In genomic region chr6:129748212-129748900, GRCh38 we compare ENCODE assay signal across 1 cellular context.
A peak's percentile ranks its signal among the peaks of the same experiment; 100 is the strongest.
TF ChIP-seq lines count a peak whose summit lies in the region.

No MANE protein-coding gene starts in this region.

TF ChIP-seq in K562, 482 proteins besides CTCF, POLR2A, EP300 and RAD21 (continued from another document and continues in another):
- peak; percentile 18; the same call in 1 of the 2 replicates for TF ChIP-seq ZBTB40 (IDR thresholded peaks at IDR 0.05)
- no peak for TF ChIP-seq ZBTB40 (CRISPR knock-in tag; IDR thresholded peaks at IDR 0.05)
- no peak for TF ChIP-seq RFX7 (CRISPR knock-in tag; IDR thresholded peaks at IDR 0.05)
- no peak for TF ChIP-seq CBFA2T3 (IDR thresholded peaks at IDR 0.05)
- TF ChIP-seq HEY1 (CRISPR knock-in tag; IDR thresholded peaks at IDR 0.05; ENCODE audit: borderline replicate concordance), result no peak
- no peak for TF ChIP-seq ZNF224 (CRISPR knock-in tag; IDR thresholded peaks at IDR 0.05)
- TF ChIP-seq SRSF3 (IDR thresholded peaks at IDR 0.05; ENCODE audit: insufficient read depth, low read length), result no peak
- no peak for TF ChIP-seq MLX (CRISPR knock-in tag; conservative IDR thresholded peaks at IDR 0.05)
- peak; percentile 66; the same call in 1 of the 2 replicates for TF ChIP-seq NFRKB (IDR thresholded peaks at IDR 0.05; ENCODE audit: low read depth)
- no peak for TF ChIP-seq ZNF282 (CRISPR knock-in tag; IDR thresholded peaks at IDR 0.05)
- peak; percentile 99 for TF ChIP-seq ATF4 (CRISPR knock-in tag; IDR thresholded peaks at IDR 0.05)
- TF ChIP-seq POLR3G (IDR thresholded peaks at IDR 0.05; ENCODE audit: extremely low read depth, insufficient read length, insufficient replicate concordance), result no peak
- TF ChIP-seq ZNF561 (CRISPR knock-in tag; conservative IDR thresholded peaks at IDR 0.05), result no peak
- no peak for TF ChIP-seq RNF219 (CRISPR knock-in tag; IDR thresholded peaks at IDR 0.05)
- no peak for TF ChIP-seq ZNF277 (CRISPR knock-in tag; IDR thresholded peaks at IDR 0.05; ENCODE audit: borderline replicate concordance)
- TF ChIP-seq NFIC (IDR thresholded peaks at IDR 0.05), result no peak
- no peak for TF ChIP-seq ZNF253 (CRISPR knock-in tag; conservative IDR thresholded peaks at IDR 0.05)
- TF ChIP-seq TRIM28 (IDR thresholded peaks at IDR 0.05), result no peak
- TF ChIP-seq U2AF1 (optimal IDR thresholded peaks at IDR 0.05; ENCODE audit: low read depth, low read length), result no peak
- no peak for TF ChIP-seq SFPQ (IDR thresholded peaks at IDR 0.05; ENCODE audit: low read depth, low read length)
- no peak for TF ChIP-seq ZNF140 (CRISPR knock-in tag; IDR thresholded peaks at IDR 0.05)
- no peak for TF ChIP-seq NFE2L1 (tag; IDR thresholded peaks at IDR 0.05; ENCODE audit: borderline replicate concordance, low read depth)
- peak; percentile 58; the same call in 1 of the 2 replicates for TF ChIP-seq DPF2 (IDR thresholded peaks at IDR 0.05)
- TF ChIP-seq XRCC4 (IDR thresholded peaks at IDR 0.05; ENCODE audit: extremely low read depth, insufficient read depth, insufficient read length), result no peak
- 0 out of 2 replicates have a peak, but pooled peaks have one; percentile 59 for TF ChIP-seq ZNF79 (CRISPR knock-in tag; IDR thresholded peaks at IDR 0.05; ENCODE audit: low read depth)
- TF ChIP-seq ZNF134 (CRISPR knock-in tag; conservative IDR thresholded peaks at IDR 0.05), result no peak
- TF ChIP-seq MED1 (CRISPR knock-in tag; IDR thresholded peaks at IDR 0.05; ENCODE audit: borderline replicate concordance), result no peak
- TF ChIP-seq PATZ1 (CRISPR knock-in tag; IDR thresholded peaks at IDR 0.05; ENCODE audit: borderline replicate concordance), result no peak
- peak; percentile 69 for TF ChIP-seq ZNF592 (IDR thresholded peaks at IDR 0.05)
- no peak; the same call in 1 of the 2 replicates for TF ChIP-seq MTA3 (IDR thresholded peaks at IDR 0.05; ENCODE audit: borderline replicate concordance)
- no peak for TF ChIP-seq MBD2 (IDR thresholded peaks at IDR 0.05; ENCODE audit: borderline replicate concordance, low read depth)
- TF ChIP-seq E2F4 (CRISPR knock-in tag; IDR thresholded peaks at IDR 0.05; ENCODE audit: low read depth), result no peak
- no peak for TF ChIP-seq TCF7L2 (IDR thresholded peaks at IDR 0.05; ENCODE audit: low read depth, low read length)
- peak; percentile 27; the same call in 1 of the 2 replicates for TF ChIP-seq IFI16 (CRISPR knock-in tag; IDR thresholded peaks at IDR 0.05)
